Comparison of ENCODE assay signal across 8 cellular contexts in genomic region chr10:116809528-116810500, GRCh38. TPM values are rescaled to one million over a fixed set of nuclear protein-coding genes. Genes with fewer than 3 reads are reported as not detected.
DNase-seq lines count a peak whose midpoint lies in the region; ATAC-seq and TF ChIP-seq lines count a peak whose summit lies in the region.

No MANE protein-coding gene starts in this region.

- no peaks in the 10 kb centered on the region for H3K27me3 ChIP-seq in BE2C
- H3K27me3 ChIP-seq in WERI-Rb-1 (ENCODE audit: insufficient read depth, low read depth, severe bottlenecking) = no peaks in the 10 kb centered on the region

- intact Hi-C loops in left colon (cut with DNase I, micrococcal nuclease) = loop anchor here in 1 of 2 donors (10.0 kb wide), 1 partner anchor 355 kb away; no protein-coding TSS in a partner anchor

- TF ChIP-seq CTCF in BE2C (IDR thresholded peaks at IDR 0.05; ENCODE audit: low read depth, low read length) (peak; percentile 62), HFF-Myc (IDR thresholded peaks at IDR 0.05; ENCODE audit: low read depth, low read length, missing control alignments) (peak; percentile 44), WERI-Rb-1 (IDR thresholded peaks at IDR 0.05; ENCODE audit: low read depth, low read length) (peak; percentile 50)

- no peak overlapping the region for H3K27ac ChIP-seq in WERI-Rb-1

- H3K9me3 ChIP-seq in BE2C (no peaks in the 10 kb centered on the region), WERI-Rb-1 (ENCODE audit: severe bottlenecking) (no peaks in the 10 kb centered on the region)

- H3K36me3 ChIP-seq in BE2C (no peaks in the 10 kb centered on the region), WERI-Rb-1 (no peaks in the 10 kb centered on the region)

- DNase-seq in BE2C (peak; percentile 32), HFF-Myc (ENCODE audit: extremely low read depth, low read depth) (no peak), WERI-Rb-1 (no peak), left colon (peak in 1 of 2 donors; percentile 43)

- no peak overlapping the region for H3K4me3 ChIP-seq in BE2C (ENCODE audit: low read depth, low read length)
- no peak overlapping the region for H3K4me3 ChIP-seq in HFF-Myc (replicated peaks; ENCODE audit: low read depth, low read length)
- no peak overlapping the region for H3K4me3 ChIP-seq in WERI-Rb-1 (ENCODE audit: low read depth, low read length)

- ATAC-seq in left colon = peak; percentile 67
- ATAC-seq in HG02798 (IDR thresholded peaks at IDR 0.05; ENCODE audit: poor library complexity, unreplicated experiment) = no peak
- no peak for ATAC-seq in HG03520 (IDR thresholded peaks at IDR 0.05; ENCODE audit: unreplicated experiment)
- ATAC-seq in GM18502 (IDR thresholded peaks at IDR 0.05; ENCODE audit: poor library complexity, unreplicated experiment) = no peak
- ATAC-seq in HG03439 (IDR thresholded peaks at IDR 0.05; ENCODE audit: unreplicated experiment) = no peak

- no peaks in the 10 kb centered on the region for H3K4me1 ChIP-seq in BE2C

RNA-seq across cellular contexts. Expression of gene ENO4, which starts 39.5 kb away (rescaled TPM):
- not detected for polyA plus RNA-seq in BE2C (2012; ENCODE audit: insufficient read depth, insufficient read length, low read depth)
- under 1 TPM in 1 of 2 donors, not detected in 1; 0.37 TPM for total RNA-seq in left colon
